Comparison of ENCODE assay signal across 17 cellular contexts in genomic region chr20:53658327-53658726, GRCh38.
A peak's percentile ranks its signal among the peaks of the same experiment; 100 is the strongest.
DNase-seq lines count a peak whose midpoint lies in the region; ATAC-seq and TF ChIP-seq lines count a peak whose summit lies in the region.
"Had no signal": no experiment of that assay in that cellular context is flagged by ENCODE, and none has a peak within 500 bp of the region (broad histone marks: within the 10 kb centered on the region; RNA-seq: fewer than 3 reads in every experiment).

No MANE protein-coding gene starts in this region.

- no peaks in the 10 kb centered on the region for H3K36me3 Mint-ChIP-seq in IgD-negative memory B cell
- H3K36me3 Mint-ChIP-seq in activated naive CD8-positive, alpha-beta T cell treated with anti-CD3 and anti-CD28 coated beads, Interleukin-2, amount 10 ng/mL, durations not matched to agents 7 days and 5 days, result peaks cover 3% of the 10 kb centered on the region

- DNase-seq in activated effector memory CD4-positive, alpha-beta T cell treated with anti-CD3 and anti-CD28 coated beads, Interleukin-2, amount 50 U/mL, for 16 hours, result peak; percentile 17
- DNase-seq in activated effector memory CD4-positive, alpha-beta T cell treated with Interleukin-2 at 50 U/mL for 16 hours, result no peak
- DNase-seq in activated naive CD8-positive, alpha-beta T cell treated with anti-CD3 and anti-CD28 coated beads, Interleukin-2, amount 10 ng/mL, durations not matched to agents 7 days and 5 days, result no peak
- DNase-seq in spleen (no peak), foreskin melanocyte (no peak), MV-4-11 (lab: John Stamatoyannopoulos, UW) (no peak), NCI-H510A (lab: John Stamatoyannopoulos, UW) (no peak)
- DNase-seq: activated gamma-delta T cell treated with Interleukin-2 at 50 U/mL for 16 hours; NCI-H1048; NCI-H2081; stimulated activated CD4-positive, alpha-beta T cell treated with anti-CD3 and anti-CD28 coated beads, Interleukin-15, amount 100 ng/mL, for 24 hours; stimulated activated naive CD4-positive, alpha-beta T cell; upper lobe of left lung had no signal

- no peaks in the 10 kb centered on the region for H3K27me3 Mint-ChIP-seq in IgD-negative memory B cell
- no peaks in the 10 kb centered on the region for H3K27me3 Mint-ChIP-seq in activated naive CD8-positive, alpha-beta T cell treated with anti-CD3 and anti-CD28 coated beads, Interleukin-2, amount 10 ng/mL, durations not matched to agents 7 days and 5 days

- no peak for ATAC-seq in activated naive CD8-positive, alpha-beta T cell treated with anti-CD3 and anti-CD28 coated beads, Interleukin-2, amount 10 ng/mL, durations not matched to agents 7 days and 5 days (ENCODE audit: low read depth)

- intact Hi-C loops in spleen (cut with DNase I; ENCODE audit: low total_unique reads), result no loop called here

- H3K36me3 ChIP-seq in spleen, result no peaks in the 10 kb centered on the region
- H3K36me3 ChIP-seq: neutrophil, upper lobe of left lung had no signal

- H3K4me3 ChIP-seq in spleen, result no peak overlapping the region
- H3K4me3 ChIP-seq: upper lobe of left lung had no signal

- no peak for TF ChIP-seq POLR2A in spleen (IDR thresholded peaks at IDR 0.05)

- TF ChIP-seq CTCF in spleen (IDR thresholded peaks at IDR 0.05 in 8 of 11, conservative IDR thresholded peaks at IDR 0.05 in 3 of 11), result no peak

- WGBS in spleen, 5 donors, result 75 to 97% (median 86%) methylated on average over 5 of the region's 5 CpGs

- H3K9me3 ChIP-seq in spleen, result no peaks in the 10 kb centered on the region
- H3K9me3 ChIP-seq: neutrophil, upper lobe of left lung had no signal

- POLR2A ChIA-PET in activated naive CD8-positive, alpha-beta T cell treated with anti-CD3 and anti-CD28 coated beads, Interleukin-2, amount 10 ng/mL, durations not matched to agents 7 days and 5 days (lab: Charles Lee), result interaction anchor here (1.0 to 1.8 kb wide), 7 partner anchors 15 to 64 kb away, joined by 3 to 10 read pairs (median 6); partner anchors contain the start of gene ZNF217

- no peaks in the 10 kb centered on the region for H3K9me3 Mint-ChIP-seq in IgD-negative memory B cell
- no peaks in the 10 kb centered on the region for H3K9me3 Mint-ChIP-seq in activated naive CD8-positive, alpha-beta T cell treated with anti-CD3 and anti-CD28 coated beads, Interleukin-2, amount 10 ng/mL, durations not matched to agents 7 days and 5 days
- H3K9me3 Mint-ChIP-seq: endodermal cell had no signal

- H3K4me1 ChIP-seq in spleen, result peaks cover 38 to 97% (median 79%) of the 10 kb centered on the region in 6 donors

- H3K27me3 ChIP-seq in spleen (replicated peaks in 1 of 7), result no peaks in the 10 kb centered on the region
- H3K27me3 ChIP-seq: neutrophil, upper lobe of left lung had no signal

- H3K27ac Mint-ChIP-seq in IgD-negative memory B cell, result no peak overlapping the region
- peak overlapping the region; percentile 8 for H3K27ac Mint-ChIP-seq in activated naive CD8-positive, alpha-beta T cell treated with anti-CD3 and anti-CD28 coated beads, Interleukin-2, amount 10 ng/mL, durations not matched to agents 7 days and 5 days
- H3K27ac Mint-ChIP-seq: endodermal cell had no signal

- H3K27ac ChIP-seq in spleen, result peak overlapping the region in 6 of 8 donors; percentile 60 to 86 (median 81)
- H3K27ac ChIP-seq: VCaP had no signal

- H3K4me1 Mint-ChIP-seq in IgD-negative memory B cell, result peaks cover 53 to 64% (median 54%) of the 10 kb centered on the region in 3 donors
- peaks cover 60% of the 10 kb centered on the region for H3K4me1 Mint-ChIP-seq in activated naive CD8-positive, alpha-beta T cell treated with anti-CD3 and anti-CD28 coated beads, Interleukin-2, amount 10 ng/mL, durations not matched to agents 7 days and 5 days

- peak overlapping the region; percentile 49 to 86 (median 65) for H3K4me3 Mint-ChIP-seq in IgD-negative memory B cell
- peak overlapping the region; percentile 9 for H3K4me3 Mint-ChIP-seq in activated naive CD8-positive, alpha-beta T cell treated with anti-CD3 and anti-CD28 coated beads, Interleukin-2, amount 10 ng/mL, durations not matched to agents 7 days and 5 days
- H3K4me3 Mint-ChIP-seq: endodermal cell had no signal
